8 cellular contexts compared by ENCODE assay signal in the genomic region with DNA sequence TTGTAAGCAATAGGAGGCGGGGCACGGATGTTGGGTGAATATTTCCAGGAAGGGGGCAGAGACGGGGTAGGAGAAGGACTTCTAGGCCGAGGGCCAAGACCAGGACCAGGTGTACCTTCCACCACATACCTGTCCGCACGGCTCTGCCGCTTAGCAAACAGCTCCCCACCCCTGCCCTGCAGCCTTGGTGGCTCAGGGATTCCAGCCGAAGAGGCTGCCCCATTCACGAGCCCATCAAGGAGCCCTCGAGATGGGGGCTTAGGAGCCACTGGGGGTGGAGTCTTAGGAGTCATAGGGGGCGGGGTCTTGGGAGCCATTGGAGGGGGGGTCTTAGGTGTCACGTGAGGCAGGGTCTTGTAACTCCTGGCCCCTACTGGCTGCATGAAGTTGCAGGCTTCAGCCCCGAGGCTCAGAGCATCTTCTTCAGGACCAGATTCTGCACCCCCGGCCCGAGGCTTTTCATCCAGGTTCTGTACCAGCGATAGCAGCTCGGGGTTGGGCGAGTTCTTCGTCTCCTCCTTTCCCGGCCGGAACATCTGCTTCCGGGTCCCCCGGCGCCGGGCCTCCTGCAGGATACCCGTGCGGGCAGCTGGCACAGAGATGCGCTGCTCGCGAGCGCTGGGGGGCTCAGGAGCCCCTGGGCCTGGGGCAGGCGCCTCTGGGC. TPM values are rescaled to one million over a fixed set of nuclear protein-coding genes. Genes with fewer than 3 reads are reported as not detected.
DNase-seq lines count a peak whose midpoint lies in the region; ATAC-seq and TF ChIP-seq lines count a peak whose summit lies in the region.

No MANE protein-coding gene starts in this region.

- H3K36me3 Mint-ChIP-seq in activated naive CD4-positive, alpha-beta T cell treated with anti-CD3 and anti-CD28 coated beads for 36 hours (ENCODE audit: low read depth) = no peaks in the 10 kb centered on the region

- no peak overlapping the region for H3K27ac Mint-ChIP-seq in activated naive CD4-positive, alpha-beta T cell treated with anti-CD3 and anti-CD28 coated beads for 36 hours

- H3K4me3 ChIP-seq in AG10803 (ENCODE audit: low read length) (peak overlapping the region; percentile 60), neutrophil (ENCODE audit: low read depth in 1 of 2, low read length in 1 of 2) (peak overlapping the region; percentile 8 to 28)

- H3K9me3 Mint-ChIP-seq in activated naive CD4-positive, alpha-beta T cell treated with anti-CD3 and anti-CD28 coated beads for 36 hours = no peaks in the 10 kb centered on the region

- H3K4me1 ChIP-seq in neutrophil (ENCODE audit: control insufficient read depth in 1 of 2, insufficient read depth in 1 of 2, low read depth in 1 of 2, low read length in 1 of 2) = peaks cover 9 to 12% of the 10 kb centered on the region in 2 experiments

- H3K27me3 ChIP-seq in neutrophil = peaks cover 47% of the 10 kb centered on the region

- H3K27me3 Mint-ChIP-seq in activated naive CD4-positive, alpha-beta T cell treated with anti-CD3 and anti-CD28 coated beads for 36 hours (ENCODE audit: low read depth) = peaks cover 10% of the 10 kb centered on the region

- intact Hi-C loops in activated naive CD4-positive, alpha-beta T cell treated with anti-CD3 and anti-CD28 coated beads for 36 hours (cut with micrococcal nuclease) = no loop called here

- TF ChIP-seq CTCF in AG10803 (conservative IDR thresholded peaks at IDR 0.05; ENCODE audit: low read length) = no peak
- no peak for TF ChIP-seq CTCF in neutrophil (IDR thresholded peaks at IDR 0.05)

- no peaks in the 10 kb centered on the region for H3K36me3 ChIP-seq in neutrophil

- no peak overlapping the region for H3K27ac ChIP-seq in neutrophil

- peak; percentile 38 for DNase-seq in AG10803 (ENCODE audit: low read depth)
- DNase-seq in HuH-7.5 (ENCODE audit: low spot score) = peak; percentile 1
- peak; percentile 37 for DNase-seq in activated naive CD4-positive, alpha-beta T cell treated with anti-CD3 and anti-CD28 coated beads for 36 hours
- peak; percentile 52 for DNase-seq in globus pallidus (ENCODE audit: low spot score)

- peak overlapping the region; percentile 60 for H3K4me3 Mint-ChIP-seq in activated naive CD4-positive, alpha-beta T cell treated with anti-CD3 and anti-CD28 coated beads for 36 hours

- no peaks in the 10 kb centered on the region for H3K9me3 ChIP-seq in neutrophil

- peaks cover 15% of the 10 kb centered on the region for H3K4me1 Mint-ChIP-seq in activated naive CD4-positive, alpha-beta T cell treated with anti-CD3 and anti-CD28 coated beads for 36 hours (ENCODE audit: low read depth)

- ATAC-seq in GM21619 (IDR thresholded peaks at IDR 0.05; ENCODE audit: unreplicated experiment) (no peak), HG02870 (IDR thresholded peaks at IDR 0.05; ENCODE audit: unreplicated experiment) (no peak), HG02798 (IDR thresholded peaks at IDR 0.05; ENCODE audit: poor library complexity, unreplicated experiment) (no peak)

- CTCF ChIA-PET in activated naive CD4-positive, alpha-beta T cell treated with anti-CD3 and anti-CD28 coated beads for 36 hours (lab: Charles Lee) = interaction anchor here (0.8 to 7.6 kb wide), 3 partner anchors 10 to 387 kb away, joined by 3 to 114 read pairs (median 4); no protein-coding TSS in a partner anchor

RNA-seq across cellular contexts. Expression of a gene that starts 6.1 kb away (rescaled TPM):
- total RNA-seq in activated naive CD4-positive, alpha-beta T cell treated with anti-CD3 and anti-CD28 coated beads for 36 hours = not detected

RNA-seq across cellular contexts. Expression of a gene that starts 8.5 kb away (rescaled TPM):
- total RNA-seq in activated naive CD4-positive, alpha-beta T cell treated with anti-CD3 and anti-CD28 coated beads for 36 hours = not detected

RNA-seq across cellular contexts. Expression of a gene that starts 50.6 kb away (rescaled TPM):
- total RNA-seq in activated naive CD4-positive, alpha-beta T cell treated with anti-CD3 and anti-CD28 coated beads for 36 hours = 1 to 10 TPM; 7.8 to 9.0 TPM

RNA-seq across cellular contexts. Expression of a gene that starts 56.2 kb away (rescaled TPM):
- total RNA-seq in activated naive CD4-positive, alpha-beta T cell treated with anti-CD3 and anti-CD28 coated beads for 36 hours = 1 to 10 TPM; 3.5 to 3.8 TPM

Comparison
In these comparisons a context has a peak if more than half of its experiments do, and no peak if none do; other contexts are left out.
1. DNase-seq: peak in every context shown above with its lines; median percentile 52 in globus pallidus; 38 in AG10803; 37 in activated naive CD4-positive, alpha-beta T cell treated with anti-CD3 and anti-CD28 coated beads for 36 hours; 1 in HuH-7.5.